Comparison of ENCODE assay signal across 22 cellular contexts in genomic region chr3:100209169-100209568, GRCh38.
"Had no signal": no experiment of that assay in that cellular context is flagged by ENCODE, and none has a peak within 500 bp of the region (broad histone marks: within the 10 kb centered on the region; RNA-seq: fewer than 3 reads in every experiment).

No MANE protein-coding gene starts in this region.

- H3K36me3 ChIP-seq: MG63, SJSA1 had no signal

- H3K27me3 ChIP-seq: body of pancreas, MG63, SJSA1 had no signal

- H3K36me3 Mint-ChIP-seq: activated CD4-positive, alpha-beta memory T cell treated with anti-CD3 and anti-CD28 coated beads for 36 hours; activated naive CD8-positive, alpha-beta T cell treated with anti-CD3 and anti-CD28 coated beads for 36 hours had no signal

- H3K9me3 ChIP-seq: body of pancreas, MG63, SJSA1 had no signal

- H3K27me3 Mint-ChIP-seq: activated CD4-positive, alpha-beta memory T cell treated with anti-CD3 and anti-CD28 coated beads for 36 hours; activated naive CD8-positive, alpha-beta T cell treated with anti-CD3 and anti-CD28 coated beads for 36 hours had no signal

- H3K4me3 Mint-ChIP-seq: activated CD4-positive, alpha-beta memory T cell treated with anti-CD3 and anti-CD28 coated beads for 36 hours; activated naive CD8-positive, alpha-beta T cell treated with anti-CD3 and anti-CD28 coated beads for 36 hours had no signal

- DNase-seq: activated CD4-positive, alpha-beta memory T cell treated with anti-CD3 and anti-CD28 coated beads for 36 hours; activated CD4-positive, alpha-beta T cell treated with anti-CD3 and anti-CD28 coated beads, Interleukin-2, amount 10 ng/mL, durations not matched to agents 24 days and 14 days; activated CD4-positive, CD25-positive, alpha-beta regulatory T cell treated with anti-CD3 and anti-CD28 coated beads, Interleukin-2, amount 50 U/mL, for 72 hours; activated CD8-positive, alpha-beta memory T cell treated with anti-CD3 and anti-CD28 coated beads, Interleukin-2, amount 50 U/mL, for 4 hours; activated gamma-delta T cell treated with Interleukin-2 at 50 U/mL for 16 hours; activated naive CD4-positive, alpha-beta T cell treated with anti-CD3 and anti-CD28 coated beads, Interleukin-2, amount 10 ng/mL, durations not matched to agents 7 days and 5 days; activated naive CD8-positive, alpha-beta T cell treated with anti-CD3 and anti-CD28 coated beads for 36 hours; aorta; body of pancreas; MG63; MV-4-11; NCI-H1092 treated with DMSO at 0.1 percent for 48 hours; NCI-H1417 treated with DMSO at 0.1 percent for 48 hours; NCI-H1694 treated with DMSO at 0.1 percent for 48 hours; NCI-H510A treated with DMSO at 0.1 percent for 48 hours; PC-3; SHP77; SW 1271 had no signal

- H3K4me3 ChIP-seq: body of pancreas, MG63, SJSA1 had no signal

- H3K9me3 Mint-ChIP-seq: activated CD4-positive, alpha-beta memory T cell treated with anti-CD3 and anti-CD28 coated beads for 36 hours; activated CD4-positive, alpha-beta T cell treated with anti-CD3 and anti-CD28 coated beads, Interleukin-2, amount 10 ng/mL, durations not matched to agents 24 days and 14 days; activated naive CD8-positive, alpha-beta T cell treated with anti-CD3 and anti-CD28 coated beads for 36 hours; activated T-cell treated with anti-CD3 and anti-CD28 coated beads, Interleukin-2, amount 50 U/mL, for 72 hours; activated T-helper 2 cell treated with anti-CD3 and anti-CD28 coated beads, Interferon-gamma antibody, Interleukin-2, Interleukin-4, amounts not matched to agents 10 μg/mL and 5 μg/mL and 100 μg/mL, durations not matched to agents 14 hours and 24 hours and 36 hours had no signal

- H3K4me1 ChIP-seq: body of pancreas had no signal

- H3K27ac Mint-ChIP-seq: activated CD4-positive, alpha-beta memory T cell treated with anti-CD3 and anti-CD28 coated beads for 36 hours had no signal

- H3K27ac ChIP-seq: body of pancreas had no signal

- ATAC-seq: body of pancreas, PC-3, SK-N-SH treated with all-trans-retinoic acid at 6 μM for 48 hours had no signal
